ENCODE assay signal across 13 cellular contexts in the genomic region with DNA sequence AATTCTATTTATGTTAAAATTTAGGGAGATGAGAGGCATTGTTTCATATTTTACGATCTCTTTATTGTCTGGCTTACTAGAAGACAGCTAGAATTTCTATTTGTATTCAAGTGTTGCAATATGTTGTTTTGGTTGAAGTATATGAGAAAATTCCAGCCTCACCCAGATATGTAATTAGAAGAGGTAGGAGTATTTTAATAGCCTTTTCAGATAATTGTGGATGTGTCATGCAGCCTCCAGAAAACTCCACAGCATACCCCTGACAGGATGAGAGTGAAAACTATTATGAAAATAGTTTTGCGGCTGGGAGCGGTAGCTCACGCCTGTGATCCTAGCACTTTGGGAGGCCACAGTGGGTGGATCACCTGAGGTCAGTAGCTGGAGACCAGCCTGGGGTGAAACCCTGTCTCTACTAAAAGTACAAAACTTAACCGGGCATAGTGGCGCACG. TPM values are rescaled to one million over a fixed set of nuclear protein-coding genes. Genes with fewer than 3 reads are reported as not detected.
A peak's percentile ranks its signal among the peaks of the same experiment; 100 is the strongest.
DNase-seq lines count a peak whose midpoint lies in the region; ATAC-seq lines count a peak whose summit lies in the region.
"Had no signal": no experiment of that assay in that cellular context is flagged by ENCODE, and none has a peak within 500 bp of the region (broad histone marks: within the 10 kb centered on the region; RNA-seq: fewer than 3 reads in every experiment).

No MANE protein-coding gene starts in this region.

- H3K36me3 Mint-ChIP-seq in activated CD4-positive, alpha-beta T cell treated with anti-CD3 and anti-CD28 coated beads, Interleukin-2, amount 10 ng/mL, durations not matched to agents 24 days and 14 days (ENCODE audit: low read depth) = no peaks in the 10 kb centered on the region
- H3K36me3 Mint-ChIP-seq in effector memory CD8-positive, alpha-beta T cell (ENCODE audit: insufficient read depth) = peaks cover 9% of the 10 kb centered on the region
- H3K36me3 Mint-ChIP-seq: WTC11 had no signal

- intact Hi-C loops in activated CD4-positive, alpha-beta T cell treated with anti-CD3 and anti-CD28 coated beads, Interleukin-2, amount 10 ng/mL, durations not matched to agents 24 days and 14 days (cut with micrococcal nuclease) = loop anchor here (5.0 kb wide), 1 partner anchor 189 kb away; no protein-coding TSS in a partner anchor

- peak overlapping the region; percentile 60 for H3K27ac Mint-ChIP-seq in activated CD4-positive, alpha-beta T cell treated with anti-CD3 and anti-CD28 coated beads, Interleukin-2, amount 10 ng/mL, durations not matched to agents 24 days and 14 days
- H3K27ac Mint-ChIP-seq in effector memory CD8-positive, alpha-beta T cell = peak overlapping the region; percentile 65 to 79

- H3K4me3 Mint-ChIP-seq in activated CD4-positive, alpha-beta T cell treated with anti-CD3 and anti-CD28 coated beads, Interleukin-2, amount 10 ng/mL, durations not matched to agents 24 days and 14 days = no peak overlapping the region
- no peak overlapping the region for H3K4me3 Mint-ChIP-seq in effector memory CD8-positive, alpha-beta T cell
- H3K4me3 Mint-ChIP-seq: WTC11 had no signal

- H3K27me3 Mint-ChIP-seq in activated CD4-positive, alpha-beta T cell treated with anti-CD3 and anti-CD28 coated beads, Interleukin-2, amount 10 ng/mL, durations not matched to agents 24 days and 14 days = no peaks in the 10 kb centered on the region
- H3K27me3 Mint-ChIP-seq in effector memory CD8-positive, alpha-beta T cell = no peaks in the 10 kb centered on the region

- peaks cover 70% of the 10 kb centered on the region for H3K4me1 Mint-ChIP-seq in activated CD4-positive, alpha-beta T cell treated with anti-CD3 and anti-CD28 coated beads, Interleukin-2, amount 10 ng/mL, durations not matched to agents 24 days and 14 days
- H3K4me1 Mint-ChIP-seq in effector memory CD8-positive, alpha-beta T cell (ENCODE audit: low read depth in 2 of 2) = peaks cover 28 to 30% of the 10 kb centered on the region in 2 donors

- no peaks in the 10 kb centered on the region for H3K9me3 Mint-ChIP-seq in activated CD4-positive, alpha-beta T cell treated with anti-CD3 and anti-CD28 coated beads, Interleukin-2, amount 10 ng/mL, durations not matched to agents 24 days and 14 days
- no peaks in the 10 kb centered on the region for H3K9me3 Mint-ChIP-seq in effector memory CD8-positive, alpha-beta T cell
- H3K9me3 Mint-ChIP-seq: WTC11 had no signal

- ATAC-seq in effector memory CD8-positive, alpha-beta T cell (replicated peaks) = no peak
- ATAC-seq: SK-N-SH treated with all-trans-retinoic acid at 6 μM for 48 hours, WTC11 had no signal

- no peak for DNase-seq in activated CD4-positive, alpha-beta T cell treated with anti-CD3 and anti-CD28 coated beads, Interleukin-2, amount 10 ng/mL, durations not matched to agents 24 days and 14 days
- no peak for DNase-seq in activated CD4-positive, alpha-beta T cell treated with anti-CD3 and anti-CD28 coated beads for 1 hour
- peak; percentile 87 for DNase-seq in SW480 (ENCODE audit: low spot score)
- DNase-seq in effector memory CD8-positive, alpha-beta T cell = no peak
- DNase-seq in renal cortical epithelial cell (ENCODE audit: low read depth) = peak; percentile 65
- no peak for DNase-seq in NCI-H2081 (lab: John Stamatoyannopoulos, UW)
- no peak for DNase-seq in NCI-H524 treated with DMSO at 0.1 percent for 48 hours (lab: John Stamatoyannopoulos, UW)
- DNase-seq in activated CD4-positive, alpha-beta T cell treated with anti-CD3 and anti-CD28 coated beads, Interleukin-2, amount 50 U/mL, for 48 hours = no peak
- DNase-seq: NCI-H2107; stimulated activated CD4-positive, alpha-beta T cell treated with anti-CD3 and anti-CD28 coated beads, Interleukin-15, amount 100 ng/mL, for 24 hours; substantia nigra had no signal

RNA-seq across cellular contexts. Expression of a gene that starts 21.5 kb away (rescaled TPM):
- 46.7 and 49.2 TPM in 2 replicates for total RNA-seq in activated CD4-positive, alpha-beta T cell treated with anti-CD3 and anti-CD28 coated beads, Interleukin-2, amount 10 ng/mL, durations not matched to agents 24 days and 14 days
- 37.2 and 60.7 TPM in 2 replicates for total RNA-seq in renal cortical epithelial cell

Comparison
In these comparisons a context has a peak if more than half of its experiments do, and no peak if none do; other contexts are left out.
1. DNase-seq: peak in SW480 (single experiment) and renal cortical epithelial cell (single experiment); none in activated CD4-positive, alpha-beta T cell treated with anti-CD3 and anti-CD28 coated beads, Interleukin-2, amount 10 ng/mL, durations not matched to agents 24 days and 14 days (single experiment), activated CD4-positive, alpha-beta T cell treated with anti-CD3 and anti-CD28 coated beads for 1 hour (single experiment), effector memory CD8-positive, alpha-beta T cell (0 of 3), NCI-H2081 (0 of 2), NCI-H524 treated with DMSO at 0.1 percent for 48 hours (single experiment) and activated CD4-positive, alpha-beta T cell treated with anti-CD3 and anti-CD28 coated beads, Interleukin-2, amount 50 U/mL, for 48 hours (0 of 2).